ENCODE assay signal across 11 cellular contexts in the genomic region with DNA sequence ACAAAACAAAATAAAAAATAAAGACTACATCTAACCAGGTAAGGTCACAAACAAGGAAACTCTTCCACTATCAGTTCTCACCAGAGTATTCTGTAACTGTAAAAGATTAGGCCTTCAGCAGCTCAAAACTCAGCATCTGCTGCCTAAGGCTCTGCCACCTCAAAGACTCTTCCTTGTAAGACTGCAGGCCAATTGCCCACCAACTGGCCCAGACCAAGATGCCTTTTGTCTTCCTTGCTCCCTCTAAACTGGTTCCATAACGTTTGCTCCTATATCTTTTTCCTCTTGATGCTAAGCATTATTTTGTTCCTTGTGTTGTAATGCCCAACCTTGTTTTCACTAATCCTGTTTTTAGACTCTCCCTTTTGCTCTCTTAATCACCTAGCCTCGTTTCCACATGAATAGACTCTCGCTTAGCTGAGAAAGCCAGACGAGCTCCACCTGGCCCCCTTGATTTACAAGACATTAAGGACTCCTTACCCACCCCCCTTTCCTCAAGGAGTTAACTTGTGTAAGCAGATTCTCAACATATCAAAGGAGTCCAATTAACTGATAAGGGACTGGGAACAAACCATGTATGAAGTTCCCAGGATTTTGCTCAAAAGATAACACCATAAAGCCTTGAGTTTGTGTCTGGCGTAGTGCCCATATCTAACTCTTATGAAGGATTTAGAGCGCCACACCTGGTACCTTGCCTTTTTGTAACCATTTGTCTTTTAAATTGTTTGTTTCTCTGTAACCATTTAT. TPM values are rescaled to one million over a fixed set of nuclear protein-coding genes. Genes with fewer than 3 reads are reported as not detected.
A peak's percentile ranks its signal among the peaks of the same experiment; 100 is the strongest.
DNase-seq lines count a peak whose midpoint lies in the region; ATAC-seq and TF ChIP-seq lines count a peak whose summit lies in the region.
"Had no signal": no experiment of that assay in that cellular context is flagged by ENCODE, and none has a peak within 500 bp of the region (broad histone marks: within the 10 kb centered on the region; RNA-seq: fewer than 3 reads in every experiment).

No MANE protein-coding gene starts in this region.

- no peaks in the 10 kb centered on the region for H3F3A ChIP-seq in PC-3 (ENCODE audit: low read length, unreplicated experiment)

- ATAC-seq in PC-3 (no peak), esophagus mucosa (peak; percentile 48), GM18517 (IDR thresholded peaks at IDR 0.05; ENCODE audit: unreplicated experiment) (no peak)

- H3K4me3 ChIP-seq in GM12865 (ENCODE audit: low read depth, low read length) = peak overlapping the region; percentile 53
- H3K4me3 ChIP-seq in PC-3 (ENCODE audit: low read length) = no peak overlapping the region

- no peak overlapping the region for H3K27ac Mint-ChIP-seq in osteocyte (ENCODE audit: unreplicated experiment)

- DNase-seq in GM12865 (ENCODE audit: low read depth) (no peak), PC-3 (no peak), osteocyte (ENCODE audit: extremely low spot score, unreplicated experiment) (no peak), medulla oblongata (ENCODE audit: extremely low spot score) (no peak), NCI-H524 treated with DMSO at 0.1 percent for 48 hours (lab: John Stamatoyannopoulos, UW) (no peak)
- DNase-seq in stimulated activated CD4-positive, alpha-beta T cell treated with anti-CD3 and anti-CD28 coated beads, Interleukin-4, amount 100 ng/mL, for 4 hours = no peak
- DNase-seq: NCI-H1694; stimulated activated CD4-positive, alpha-beta T cell treated with anti-CD3 and anti-CD28 coated beads, Interleukin-1b, Interleukin-23, amount 100 ng/mL, for 48 hours had no signal

- intact Hi-C loops in PC-3 (cut with micrococcal nuclease) = no loop called here

- TSS peak; percentile 22 for BruUV-seq in PC-3 (replicated peaks; lab: Mats Ljungman, UMichigan)

- peaks cover 12% of the 10 kb centered on the region for H3K36me3 ChIP-seq in PC-3 (ENCODE audit: low read depth, low read length)
- H3K36me3 ChIP-seq: adrenal gland had no signal

- H3K4me1 ChIP-seq in PC-3 (ENCODE audit: insufficient read depth, low read length) = no peaks in the 10 kb centered on the region

- H3K4me1 Mint-ChIP-seq in osteocyte (ENCODE audit: unreplicated experiment) = peaks cover 21% of the 10 kb centered on the region

- POLR2A ChIA-PET in PC-3 (lab: Charles Lee; ENCODE audit: unreplicated experiment) = no interaction called here

- H3K36me3 Mint-ChIP-seq in osteocyte (ENCODE audit: unreplicated experiment) = peaks cover 39% of the 10 kb centered on the region

- H3K79me2 ChIP-seq in PC-3 (ENCODE audit: low read length) = no peaks in the 10 kb centered on the region

- H3K9me2 ChIP-seq in PC-3 (replicated peaks; ENCODE audit: low read length) = no peaks in the 10 kb centered on the region

- peaks cover 9% of the 10 kb centered on the region for H3K9me3 ChIP-seq in PC-3 (ENCODE audit: low read length)
- H3K9me3 ChIP-seq: adrenal gland had no signal

- no peak overlapping the region for H3K4me2 ChIP-seq in PC-3 (ENCODE audit: low read length)

- no peak overlapping the region for H3K9ac ChIP-seq in PC-3 (ENCODE audit: low read length)

- peak overlapping the region; percentile 90 for H3K4me3 Mint-ChIP-seq in osteocyte (ENCODE audit: unreplicated experiment)

- no peaks in the 10 kb centered on the region for H4K20me1 ChIP-seq in PC-3 (ENCODE audit: low read length)

- CTCF ChIA-PET in PC-3 (lab: Charles Lee) = no interaction called here

- H3K27me3 ChIP-seq in PC-3 (ENCODE audit: low read length) = no peaks in the 10 kb centered on the region
- H3K27me3 ChIP-seq: adrenal gland had no signal

- H3K27me3 Mint-ChIP-seq in osteocyte (ENCODE audit: unreplicated experiment) = no peaks in the 10 kb centered on the region

- no peak for TF ChIP-seq CTCF in GM12865 (IDR thresholded peaks at IDR 0.05; ENCODE audit: insufficient read depth, low read depth, low read length, missing control alignments)
- no peak for TF ChIP-seq CTCF in PC-3 (conservative IDR thresholded peaks at IDR 0.05; ENCODE audit: low read depth, low read length)
- TF ChIP-seq CTCF in osteocyte (IDR thresholded peaks at IDR 0.05) = no peak

- peaks cover 21% of the 10 kb centered on the region for H3K9me3 Mint-ChIP-seq in osteocyte (ENCODE audit: unreplicated experiment)

- no peak overlapping the region for H2AFZ ChIP-seq in PC-3 (ENCODE audit: low read length)

- no peak overlapping the region for H3K27ac ChIP-seq in PC-3 (ENCODE audit: low read length)

RNA-seq across cellular contexts. Expression of a gene that starts 1.5 kb away (rescaled TPM):
- total RNA-seq in PC-3 (2014; rRNA removed) (3.3 and 3.6 TPM in 2 replicates), esophagus mucosa (6.5 TPM), osteocyte (17.2 and 18.0 TPM in 2 replicates)

RNA-seq across cellular contexts. Expression of a gene that starts 29.0 kb away (rescaled TPM):
- total RNA-seq in PC-3 (2014; rRNA removed) (9.3 and 10.1 TPM in 2 replicates), esophagus mucosa (5.7 TPM), osteocyte (16.9 and 21.0 TPM in 2 replicates)

RNA-seq across cellular contexts. Expression of a gene that starts 37.7 kb away (rescaled TPM):
- 16.3 and 21.4 TPM in 2 replicates for total RNA-seq in PC-3 (2014; rRNA removed)
- total RNA-seq in esophagus mucosa = 16.3 TPM
- 33.5 and 34.2 TPM in 2 replicates for total RNA-seq in osteocyte

RNA-seq across cellular contexts. Expression of a gene that starts 47.8 kb away (rescaled TPM):
- total RNA-seq in PC-3 (2014; rRNA removed) (0.04 TPM in 1 of 2 replicates, not detected in the other), esophagus mucosa (0.76 TPM), osteocyte (12.0 and 12.3 TPM in 2 replicates)

RNA-seq across cellular contexts. Expression of a gene that starts 57.3 kb away (rescaled TPM):
- total RNA-seq in PC-3 (2014; rRNA removed) (21.2 and 28.0 TPM in 2 replicates), esophagus mucosa (9.3 TPM), osteocyte (14.4 and 16.5 TPM in 2 replicates)
